ENCODE assay signal across 20 cellular contexts in genomic region chr3:24525557-24525956, GRCh38. TPM values are rescaled to one million over a fixed set of nuclear protein-coding genes. Genes with fewer than 3 reads are reported as not detected.
"Had no signal": no experiment of that assay in that cellular context is flagged by ENCODE, and none has a peak within 500 bp of the region (broad histone marks: within the 10 kb centered on the region; RNA-seq: fewer than 3 reads in every experiment).

No MANE protein-coding gene starts in this region.

- DNase-seq: dermis blood vessel endothelial cell; dorsolateral prefrontal cortex; effector CD4-positive, alpha-beta T cell; effector memory CD4-positive, alpha-beta T cell; foreskin keratinocyte; heart left ventricle; hippocampal formation; left cardiac atrium; left lung; left ventricle myocardium superior; lower lobe of right lung; mesenchymal stem cell; midbrain had no signal

- H3K4me3 ChIP-seq: coronary artery, dorsolateral prefrontal cortex, esophagus muscularis mucosa, gastroesophageal sphincter, heart left ventricle, left lung, lower lobe of right lung had no signal

- ATAC-seq: foreskin keratinocyte, gastroesophageal sphincter, heart left ventricle, left cardiac atrium, left lung, left ventricle myocardium superior, lower lobe of right lung had no signal

- H3K27ac ChIP-seq: coronary artery, dorsolateral prefrontal cortex, esophagus muscularis mucosa, foreskin keratinocyte, gastroesophageal sphincter, heart left ventricle, left lung, lower lobe of right lung had no signal

- FAIRE-seq: colon, endothelial cell of umbilical vein, frontal cortex, islet of Langerhans had no signal

- H3K27me3 ChIP-seq: dorsolateral prefrontal cortex, esophagus muscularis mucosa, foreskin keratinocyte, gastroesophageal sphincter had no signal

- H3K9me3 ChIP-seq: esophagus muscularis mucosa, gastroesophageal sphincter, heart left ventricle, left lung, lower lobe of right lung had no signal

- H3K36me3 ChIP-seq: esophagus muscularis mucosa, gastroesophageal sphincter, heart left ventricle, left lung, lower lobe of right lung had no signal

RNA-seq across cellular contexts. Expression of gene THRB, which starts 30.9 kb away (rescaled TPM):
- total RNA-seq: endothelial cell of umbilical vein had no signal
